In the genomic region with DNA sequence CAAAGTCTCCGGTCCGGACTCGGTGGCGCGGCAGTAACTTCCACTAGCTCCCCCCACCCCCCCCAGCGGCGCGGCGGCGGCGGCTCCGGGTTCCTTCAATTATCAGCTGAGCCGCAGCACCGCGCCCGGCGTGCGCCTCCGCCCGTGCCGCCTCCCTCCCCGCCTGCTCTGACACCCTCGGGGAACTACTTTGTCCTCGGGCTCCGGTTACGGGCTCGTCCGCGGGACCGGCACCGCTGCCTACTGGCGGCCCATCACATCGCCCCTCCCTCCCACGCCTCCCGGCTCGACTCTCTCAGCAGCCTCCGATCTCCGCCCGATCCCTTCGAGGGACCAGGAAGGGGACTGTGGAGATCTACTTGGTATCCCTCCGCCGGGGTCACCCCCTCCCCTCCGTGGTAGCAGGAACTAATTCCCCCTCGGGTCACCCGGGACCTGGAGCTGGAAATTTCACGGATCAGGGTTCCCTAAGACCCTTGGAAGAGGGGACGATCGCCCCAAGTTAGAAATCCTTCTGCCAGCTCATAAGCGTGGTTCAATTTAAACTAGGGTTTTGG, we compare ENCODE assay signal across 8 cellular contexts. TPM values are rescaled to one million over a fixed set of nuclear protein-coding genes. Genes with fewer than 3 reads are reported as not detected.
DNase-seq lines count a peak whose midpoint lies in the region; ATAC-seq, FAIRE-seq and TF ChIP-seq lines count a peak whose summit lies in the region.

A gene (minus strand): TSS at position 118 of the 557 bp plus-strand sequence. CDS start 41,930 bp downstream, outside the sequence.

- no peak for FAIRE-seq in bronchial epithelial cell (lab: Jason Lieb, UNC)

- peaks cover 9 to 29% (median 24%) of the 10 kb centered on the region in 3 donors for H3K27me3 Mint-ChIP-seq in immature natural killer cell (ENCODE audit: low read depth in 3 of 3)

- H3K27ac Mint-ChIP-seq in immature natural killer cell: peak within 1 kb of the TSS; percentile 94 to 100 (median 96)

- peak within 1 kb of the TSS; percentile 94 for H3K27ac ChIP-seq in ACC112 (ENCODE audit: low read depth, low read length)

- peaks cover 63% of the 10 kb centered on the region for H3K79me2 ChIP-seq in ACC112 (ENCODE audit: control insufficient read depth, insufficient read depth, low read length, unreplicated experiment)

- peak within 1 kb of the TSS; percentile 95 to 100 (median 98) for H3K4me3 Mint-ChIP-seq in immature natural killer cell

- H3K36me3 ChIP-seq in ACC112 (ENCODE audit: insufficient read depth, low read length) (peaks cover 12% of the 10 kb centered on the region), bronchial epithelial cell (ENCODE audit: control insufficient read depth, insufficient read depth, low read length) (no peaks in the 10 kb centered on the region)

- no peaks in the 10 kb centered on the region for H3K9me3 Mint-ChIP-seq in immature natural killer cell

- peaks cover 14% of the 10 kb centered on the region for H3K4me1 ChIP-seq in ACC112 (ENCODE audit: control insufficient read depth, insufficient read depth, low read length, unreplicated experiment)

- no peaks in the 10 kb centered on the region for H3K27me3 ChIP-seq in ACC112 (ENCODE audit: insufficient read depth, low read length)
- H3K27me3 ChIP-seq in bronchial epithelial cell (ENCODE audit: control insufficient read depth, insufficient read depth, low read length): no peaks in the 10 kb centered on the region

- H3K4me3 ChIP-seq in ACC112 (ENCODE audit: low read depth, low read length) (peak within 1 kb of the TSS; percentile 93), WI38 (ENCODE audit: low read depth, low read length) (peak within 1 kb of the TSS; percentile 73), bronchial epithelial cell (ENCODE audit: low read depth, low read length) (peak within 1 kb of the TSS; percentile 94)

- DNase-seq in NCI-H2227 (lab: John Stamatoyannopoulos, UW; ENCODE audit: unreplicated experiment) (peak; percentile 96), bronchial epithelial cell (ENCODE audit: low read depth) (peak; percentile 80), immature natural killer cell (peak; percentile 92 to 94 (median 93)), smooth muscle cell of the brain vasculature (ENCODE audit: low read depth, low spot score) (peak; percentile 90)

- H3K4me1 Mint-ChIP-seq in immature natural killer cell: peaks cover 40 to 54% of the 10 kb centered on the region in 2 donors

- peak within 1 kb of the TSS; percentile 99 for H2AFZ ChIP-seq in ACC112 (ENCODE audit: low read length, unreplicated experiment)

- ATAC-seq in GM18868 (IDR thresholded peaks at IDR 0.05; ENCODE audit: unreplicated experiment): peak; percentile 70
- peak; percentile 64 for ATAC-seq in HG03108 (IDR thresholded peaks at IDR 0.05; ENCODE audit: unreplicated experiment)

- TF ChIP-seq CTCF in WI38 (IDR thresholded peaks at IDR 0.05; ENCODE audit: low read depth, low read length) (no peak), bronchial epithelial cell (IDR thresholded peaks at IDR 0.05; ENCODE audit: insufficient read depth, low read length, severe bottlenecking) (no peak)

- H3K36me3 Mint-ChIP-seq in immature natural killer cell: peaks cover 4 to 8% (median 7%) of the 10 kb centered on the region in 3 donors

RNA-seq across cellular contexts. Expression of the gene that starts here (rescaled TPM):
- total RNA-seq in bronchial epithelial cell: 170 and 326 TPM in 2 replicates
- polyA plus RNA-seq in immature natural killer cell: 10 to 100 TPM; 13.5 to 69.4 (median 26.0) TPM

Comparison
In these comparisons a context has a peak if more than half of its experiments do, and no peak if none do; other contexts are left out.
1. Peak in every context shown above with its lines: DNase-seq, ATAC-seq, H3K4me3 ChIP-seq and H3K27ac ChIP-seq.